Comparison of ENCODE assay signal across 8 cellular contexts in the genomic region with DNA sequence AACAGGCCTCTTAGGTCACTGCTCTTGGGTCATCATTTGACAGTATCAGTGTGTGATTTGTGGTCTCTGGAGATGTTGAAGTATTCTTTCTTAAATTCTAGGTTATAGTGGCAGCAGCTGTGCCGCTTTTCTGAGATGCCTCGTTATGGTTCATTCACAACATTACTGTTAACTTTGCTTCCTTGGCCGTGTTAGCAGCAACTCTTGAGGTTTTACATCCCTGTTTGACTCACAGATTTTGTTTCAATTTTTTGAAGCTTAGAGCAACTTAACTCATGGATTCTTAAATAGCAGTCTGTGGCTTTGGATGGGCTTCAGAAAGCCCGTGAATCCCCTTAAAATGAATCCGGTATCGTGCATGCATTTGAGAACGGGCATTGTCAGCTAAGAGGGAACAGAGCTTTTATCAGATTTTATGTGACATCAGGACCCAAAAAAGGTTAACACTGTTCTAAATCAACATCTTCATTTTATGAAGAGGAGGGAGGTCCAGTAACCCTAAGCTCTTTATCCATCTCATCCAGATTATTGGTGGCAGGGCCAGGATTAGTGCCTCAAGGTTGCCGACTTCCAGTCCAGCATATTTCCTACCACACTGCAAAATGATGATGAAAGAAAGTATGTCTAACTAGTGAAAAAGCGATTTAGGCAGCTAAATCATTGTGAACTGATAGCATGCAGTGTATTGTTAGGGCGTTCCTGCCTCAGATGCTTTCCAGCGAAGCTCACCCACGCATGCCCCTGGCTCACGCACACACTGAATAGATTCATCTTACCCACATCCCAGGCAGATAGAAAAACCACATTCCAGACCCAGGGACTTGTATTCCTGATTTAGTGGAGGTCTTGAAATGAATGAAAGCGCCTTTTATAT. TPM values are rescaled to one million over a fixed set of nuclear protein-coding genes. Genes with fewer than 3 reads are reported as not detected.
DNase-seq lines count a peak whose midpoint lies in the region; ATAC-seq and TF ChIP-seq lines count a peak whose summit lies in the region.

No MANE protein-coding gene starts in this region.

- intact Hi-C loops in natural killer cell (cut with micrococcal nuclease) (no loop called here), prostate gland (cut with DNase I) (no loop called here)

- no peak for TF ChIP-seq POLR2A in prostate gland (IDR thresholded peaks at IDR 0.05)

- DNase-seq in AG09309 (ENCODE audit: low read depth) (peak; percentile 97), M059J (ENCODE audit: low read depth) (peak; percentile 41), natural killer cell (no peak), ureter (ENCODE audit: low spot score) (no peak), prostate gland (ENCODE audit: low spot score) (no peak), NCI-H1436 treated with DMSO at 0.1 percent for 48 hours (lab: John Stamatoyannopoulos, UW) (no peak)

- H3K9me3 Mint-ChIP-seq in brain (peaks cover 0 to 5% (median 0%) of the 10 kb centered on the region in 5 experiments), natural killer cell (no peaks in the 10 kb centered on the region)

- no peaks in the 10 kb centered on the region for H3K36me3 ChIP-seq in prostate gland

- H3K27me3 Mint-ChIP-seq in brain (peaks cover 21% of the 10 kb centered on the region), natural killer cell (ENCODE audit: low read depth in 2 of 2) (no peaks in the 10 kb centered on the region)

- H3K4me3 Mint-ChIP-seq in brain = peak overlapping the region; percentile 95 to 99 (median 97)
- H3K4me3 Mint-ChIP-seq in natural killer cell = peak overlapping the region; percentile 99

- peaks cover 67% of the 10 kb centered on the region for H3K4me1 Mint-ChIP-seq in brain
- H3K4me1 Mint-ChIP-seq in natural killer cell = peaks cover 87 to 91% of the 10 kb centered on the region in 2 donors

- H3K4me3 ChIP-seq in AG09309 (ENCODE audit: control insufficient read depth, low read depth, low read length) = peak overlapping the region; percentile 95
- H3K4me3 ChIP-seq in prostate gland = peak overlapping the region in 1 of 2 donors; percentile 0

- H3K9me3 ChIP-seq in prostate gland = no peaks in the 10 kb centered on the region

- H3K36me3 Mint-ChIP-seq in brain = peaks cover 49% of the 10 kb centered on the region
- H3K36me3 Mint-ChIP-seq in natural killer cell = peaks cover 9% of the 10 kb centered on the region

- WGBS in prostate gland = 37% methylated on average over 14 of the region's 14 CpGs

- H3K27ac ChIP-seq in prostate gland = peak overlapping the region in 1 of 2 donors; percentile 24

- H3K4me1 ChIP-seq in prostate gland (replicated peaks) = no peaks in the 10 kb centered on the region

- H3K27me3 ChIP-seq in prostate gland (replicated peaks; ENCODE audit: insufficient read depth) = no peaks in the 10 kb centered on the region

- H3K27ac Mint-ChIP-seq in brain (peak overlapping the region; percentile 30 to 97 (median 72)), natural killer cell (peak overlapping the region; percentile 96 to 98)

- no peak for ATAC-seq in natural killer cell
- ATAC-seq in HG02852 (IDR thresholded peaks at IDR 0.05; ENCODE audit: unreplicated experiment) = no peak

- TF ChIP-seq CTCF in AG09309 (IDR thresholded peaks at IDR 0.05; ENCODE audit: control insufficient read depth, insufficient read depth, low read depth, low read length, missing control alignments) (no peak), brain (conservative IDR thresholded peaks at IDR 0.05) (no peak), natural killer cell (IDR thresholded peaks at IDR 0.05) (no peak), prostate gland (IDR thresholded peaks at IDR 0.05) (no peak)

RNA-seq across cellular contexts. Expression of gene TRIB2, which starts 5.1 kb away (rescaled TPM):
- 22.3 and 25.2 TPM in 2 replicates for total RNA-seq in M059J (2014; rRNA removed; shearing (Covaris generic))
- 29.5 TPM for polyA plus RNA-seq in brain (ENCODE audit: insufficient read depth, low read depth, low replicate concordance)
- total RNA-seq in natural killer cell (10 to 100 TPM; 68.1 to 87.4 (median 84.5) TPM), ureter (45.4 TPM), prostate gland (100 to 1,000 TPM in 1 of 2 donors, 10 to 100 TPM in 1; 72.3 to 205 TPM)

Comparison
In these comparisons a context has a peak if more than half of its experiments do, and no peak if none do; other contexts are left out.
1. DNase-seq: peak in AG09309 (single experiment) and M059J (single experiment); none in natural killer cell (single experiment), ureter (single experiment), prostate gland (single experiment) and NCI-H1436 treated with DMSO at 0.1 percent for 48 hours (single experiment).